25 cellular contexts compared by ENCODE assay signal in the genomic region with DNA sequence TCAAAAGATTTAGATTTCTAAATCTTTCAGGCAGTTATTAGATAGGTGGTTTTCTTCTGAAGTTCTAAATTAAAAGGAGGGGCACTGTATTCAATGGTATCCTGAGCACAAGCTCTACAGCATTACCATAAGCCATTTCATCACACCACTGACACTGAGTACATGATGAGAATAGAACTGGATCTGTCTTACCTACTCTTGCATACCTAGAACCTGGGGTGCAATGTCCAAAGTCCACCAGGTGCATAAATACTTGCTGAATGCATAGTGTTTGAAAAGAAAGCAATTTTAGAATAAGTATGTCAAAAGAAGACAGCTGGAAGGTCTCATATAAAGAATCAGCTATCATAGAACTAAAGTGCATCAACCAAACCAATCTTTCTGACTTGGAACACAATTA.
A peak's percentile ranks its signal among the peaks of the same experiment; 100 is the strongest.
DNase-seq lines count a peak whose midpoint lies in the region; ATAC-seq, FAIRE-seq and TF ChIP-seq lines count a peak whose summit lies in the region.
"Had no signal": no experiment of that assay in that cellular context is flagged by ENCODE, and none has a peak within 500 bp of the region (broad histone marks: within the 10 kb centered on the region; RNA-seq: fewer than 3 reads in every experiment).

No MANE protein-coding gene starts in this region.

- TF ChIP-seq CTCF in right lobe of liver (IDR thresholded peaks at IDR 0.05), result no peak

- H3K4me1 ChIP-seq in right lobe of liver, result no peaks in the 10 kb centered on the region
- H3K4me1 ChIP-seq in naive thymus-derived CD4-positive, alpha-beta T cell (ENCODE audit: control insufficient read depth in 2 of 2, insufficient read depth in 2 of 2, low read length in 2 of 2), result no peaks in the 10 kb centered on the region
- H3K4me1 ChIP-seq: BE2C had no signal

- peaks cover 57% of the 10 kb centered on the region for H3K36me3 Mint-ChIP-seq in activated CD8-positive, alpha-beta T cell treated with anti-CD3 and anti-CD28 coated beads, Interleukin-2, amount 10 ng/mL, durations not matched to agents 7 days and 5 days (ENCODE audit: low read depth)
- peaks cover 8 to 53% (median 22%) of the 10 kb centered on the region in 5 donors for H3K36me3 Mint-ChIP-seq in naive thymus-derived CD4-positive, alpha-beta T cell

- H3K4me3 Mint-ChIP-seq in activated CD8-positive, alpha-beta T cell treated with anti-CD3 and anti-CD28 coated beads, Interleukin-2, amount 10 ng/mL, durations not matched to agents 7 days and 5 days, result no peak overlapping the region
- H3K4me3 Mint-ChIP-seq in naive thymus-derived CD4-positive, alpha-beta T cell, result no peak overlapping the region
- H3K4me3 Mint-ChIP-seq: CD14-positive monocyte; CD4-positive, alpha-beta T cell; CD8-positive, alpha-beta memory T cell; GM23338; H9 had no signal

- DNase-seq in HTR-8/SVneo (ENCODE audit: insufficient read length, low spot score) (no peak), left lobe of liver (ENCODE audit: low spot score) (no peak), right lobe of liver (no peak)
- no peak for DNase-seq in activated CD8-positive, alpha-beta T cell treated with anti-CD3 and anti-CD28 coated beads, Interleukin-2, amount 10 ng/mL, durations not matched to agents 7 days and 5 days
- DNase-seq in naive thymus-derived CD4-positive, alpha-beta T cell, result no peak
- DNase-seq in activated effector memory CD4-positive, alpha-beta T cell treated with Interleukin-2 at 50 U/mL for 16 hours, result no peak
- DNase-seq: 8988T; ACHN; AML-193; BE2C; CD4-positive, alpha-beta T cell; CD8-positive, alpha-beta memory T cell; DMS 273 treated with DMSO at 0.1 percent for 48 hours; DMS79; EL; GDM1; H9 had no signal

- H3K4me3 ChIP-seq in right lobe of liver, result no peak overlapping the region
- H3K4me3 ChIP-seq in naive thymus-derived CD4-positive, alpha-beta T cell (ENCODE audit: low read length), result no peak overlapping the region
- H3K4me3 ChIP-seq: A549; BLaER1 treated with 17β-estradiol and CSF1 and Interleukin-3, amounts not matched to agents 10 nM and 100 nM; GM12878; GM23338 had no signal

- H3K27me3 Mint-ChIP-seq in activated CD8-positive, alpha-beta T cell treated with anti-CD3 and anti-CD28 coated beads, Interleukin-2, amount 10 ng/mL, durations not matched to agents 7 days and 5 days (ENCODE audit: low read depth), result no peaks in the 10 kb centered on the region
- H3K27me3 Mint-ChIP-seq in naive thymus-derived CD4-positive, alpha-beta T cell, result no peaks in the 10 kb centered on the region
- H3K27me3 Mint-ChIP-seq: CD4-positive, alpha-beta T cell; CD8-positive, alpha-beta memory T cell had no signal

- CTCF ChIA-PET in activated CD8-positive, alpha-beta T cell treated with anti-CD3 and anti-CD28 coated beads, Interleukin-2, amount 10 ng/mL, durations not matched to agents 7 days and 5 days (lab: Charles Lee), result interaction anchor here (0.9 to 1.3 kb wide), 4 partner anchors 9 to 154 kb away, joined by 3 to 4 read pairs (median 3); no protein-coding TSS in a partner anchor
- CTCF ChIA-PET in naive thymus-derived CD4-positive, alpha-beta T cell (lab: Charles Lee), result interaction anchor here (0.6 to 0.8 kb wide), 3 partner anchors 28 to 1311 kb away, joined by 3 to 4 read pairs (median 3); no protein-coding TSS in a partner anchor

- no peaks in the 10 kb centered on the region for H3K27me3 ChIP-seq in right lobe of liver
- H3K27me3 ChIP-seq in naive thymus-derived CD4-positive, alpha-beta T cell (ENCODE audit: control insufficient read depth in 2 of 2, insufficient read depth in 2 of 2, low read length in 2 of 2), result no peaks in the 10 kb centered on the region
- H3K27me3 ChIP-seq: BE2C; BLaER1 treated with 17β-estradiol and CSF1 and Interleukin-3, amounts not matched to agents 10 nM and 100 nM had no signal

- intact Hi-C loops in right lobe of liver (cut with DNase I), result no loop called here
- intact Hi-C loops in naive thymus-derived CD4-positive, alpha-beta T cell (cut with micrococcal nuclease), result no loop called here

- H3K27ac Mint-ChIP-seq in activated CD8-positive, alpha-beta T cell treated with anti-CD3 and anti-CD28 coated beads, Interleukin-2, amount 10 ng/mL, durations not matched to agents 7 days and 5 days, result no peak overlapping the region
- peak overlapping the region in 2 of 9 donors; percentile 14 to 28 for H3K27ac Mint-ChIP-seq in naive thymus-derived CD4-positive, alpha-beta T cell
- H3K27ac Mint-ChIP-seq: CD14-positive monocyte; CD4-positive, alpha-beta T cell; GM23338; H9 had no signal

- H3K9me3 Mint-ChIP-seq in activated CD8-positive, alpha-beta T cell treated with anti-CD3 and anti-CD28 coated beads, Interleukin-2, amount 10 ng/mL, durations not matched to agents 7 days and 5 days (ENCODE audit: insufficient read depth), result no peaks in the 10 kb centered on the region
- H3K9me3 Mint-ChIP-seq in naive thymus-derived CD4-positive, alpha-beta T cell, result no peaks in the 10 kb centered on the region
- H3K9me3 Mint-ChIP-seq: CD14-positive monocyte; CD4-positive, alpha-beta T cell; CD8-positive, alpha-beta memory T cell; GM23338; H9 had no signal

- H3K36me3 ChIP-seq in right lobe of liver, result peaks cover 0 to 28% (median 11%) of the 10 kb centered on the region in 4 donors
- H3K36me3 ChIP-seq in naive thymus-derived CD4-positive, alpha-beta T cell (ENCODE audit: control insufficient read depth in 2 of 3, insufficient read depth in 3 of 3, low read length in 3 of 3), result peaks cover 0 to 57% (median 12%) of the 10 kb centered on the region in 3 experiments

- no peaks in the 10 kb centered on the region for H3K9me3 ChIP-seq in right lobe of liver
- no peaks in the 10 kb centered on the region for H3K9me3 ChIP-seq in naive thymus-derived CD4-positive, alpha-beta T cell (ENCODE audit: control insufficient read depth in 2 of 3, low read length in 3 of 3)
- H3K9me3 ChIP-seq: A549; BE2C; BLaER1 treated with 17β-estradiol and CSF1 and Interleukin-3, amounts not matched to agents 10 nM and 100 nM had no signal

- peak; percentile 68 for FAIRE-seq in HTR-8/SVneo (lab: Jason Lieb, UNC)
- FAIRE-seq: A549, D721Med, GM12878, GM19239 had no signal

- peaks cover 5% of the 10 kb centered on the region for H3K4me1 Mint-ChIP-seq in activated CD8-positive, alpha-beta T cell treated with anti-CD3 and anti-CD28 coated beads, Interleukin-2, amount 10 ng/mL, durations not matched to agents 7 days and 5 days (ENCODE audit: low read depth)
- H3K4me1 Mint-ChIP-seq in naive thymus-derived CD4-positive, alpha-beta T cell, result peaks cover 0 to 10% (median 3%) of the 10 kb centered on the region in 7 donors

- H3K27ac ChIP-seq in right lobe of liver, result no peak overlapping the region
- H3K27ac ChIP-seq in naive thymus-derived CD4-positive, alpha-beta T cell (ENCODE audit: low read depth, low read length), result no peak overlapping the region
- H3K27ac ChIP-seq: A549; BLaER1 treated with 17β-estradiol and CSF1 and Interleukin-3, amounts not matched to agents 10 nM and 100 nM had no signal

- ATAC-seq in left lobe of liver, result peak; percentile 59
- peak; percentile 19 to 54 (median 41) for ATAC-seq in right lobe of liver
- no peak for ATAC-seq in activated CD8-positive, alpha-beta T cell treated with anti-CD3 and anti-CD28 coated beads, Interleukin-2, amount 10 ng/mL, durations not matched to agents 7 days and 5 days
- ATAC-seq in naive thymus-derived CD4-positive, alpha-beta T cell, result no peak
- ATAC-seq: A549, GM12878, GM23338, HCT116 had no signal

- POLR2A ChIA-PET in activated CD8-positive, alpha-beta T cell treated with anti-CD3 and anti-CD28 coated beads, Interleukin-2, amount 10 ng/mL, durations not matched to agents 7 days and 5 days (lab: Charles Lee), result no interaction called here
- POLR2A ChIA-PET in naive thymus-derived CD4-positive, alpha-beta T cell (lab: Charles Lee), result interaction anchor here (0.8 kb wide), 1 partner anchor 140 kb away, joined by 4 read pairs; no protein-coding TSS in a partner anchor

- TF ChIP-seq POLR2A in right lobe of liver (IDR thresholded peaks at IDR 0.05), result no peak

Comparison
In these comparisons a context has a peak if more than half of its experiments do, and no peak if none do; other contexts are left out.
1. ATAC-seq: peak in left lobe of liver (single experiment) and right lobe of liver (4 of 4); none in activated CD8-positive, alpha-beta T cell treated with anti-CD3 and anti-CD28 coated beads, Interleukin-2, amount 10 ng/mL, durations not matched to agents 7 days and 5 days (single experiment) and naive thymus-derived CD4-positive, alpha-beta T cell (single experiment).